In genomic region chr7:117068511-117069155, GRCh38 we compare ENCODE assay signal across 15 cellular contexts.
DNase-seq lines count a peak whose midpoint lies in the region; ATAC-seq, FAIRE-seq and TF ChIP-seq lines count a peak whose summit lies in the region.
"Had no signal": no experiment of that assay in that cellular context is flagged by ENCODE, and none has a peak within 500 bp of the region (broad histone marks: within the 10 kb centered on the region; RNA-seq: fewer than 3 reads in every experiment).

No MANE protein-coding gene starts in this region.

- no peaks in the 10 kb centered on the region for H3K9me3 ChIP-seq in CD4-positive, CD25-positive, alpha-beta regulatory T cell (ENCODE audit: control insufficient read depth in 2 of 2, low read length in 2 of 2)
- no peaks in the 10 kb centered on the region for H3K9me3 ChIP-seq in kidney (ENCODE audit: control insufficient read depth in 1 of 2, low read length in 2 of 2)
- no peaks in the 10 kb centered on the region for H3K9me3 ChIP-seq in hepatocyte (ENCODE audit: low read depth)
- H3K9me3 ChIP-seq: esophagus squamous epithelium, spleen had no signal

- H3K9ac ChIP-seq in kidney (ENCODE audit: low read length in 2 of 2): no peak overlapping the region

- H3K4me3 ChIP-seq in CD4-positive, CD25-positive, alpha-beta regulatory T cell (ENCODE audit: low read depth, low read length): peak overlapping the region; percentile 71
- no peak overlapping the region for H3K4me3 ChIP-seq in Jurkat, Clone E6-1 (ENCODE audit: low read length)
- H3K4me3 ChIP-seq in kidney (ENCODE audit: low read length in 2 of 2): peak overlapping the region; percentile 12 to 34
- no peak overlapping the region for H3K4me3 ChIP-seq in hepatocyte
- H3K4me3 ChIP-seq: esophagus squamous epithelium, spleen had no signal

- H3K4me1 Mint-ChIP-seq in CD4-positive, CD25-positive, alpha-beta regulatory T cell: peaks cover 19 to 28% (median 24%) of the 10 kb centered on the region in 4 donors

- ATAC-seq in CD4-positive, CD25-positive, alpha-beta regulatory T cell (ENCODE audit: low read depth in 2 of 2): peak; percentile 80 to 87

- no peaks in the 10 kb centered on the region for H3K27me3 Mint-ChIP-seq in CD4-positive, CD25-positive, alpha-beta regulatory T cell
- H3K27me3 Mint-ChIP-seq: naive thymus-derived CD8-positive, alpha-beta T cell had no signal

- peaks cover 0 to 1% (median 0%) of the 10 kb centered on the region in 7 donors for H3K9me3 Mint-ChIP-seq in CD4-positive, CD25-positive, alpha-beta regulatory T cell
- H3K9me3 Mint-ChIP-seq: immature natural killer cell; naive thymus-derived CD8-positive, alpha-beta T cell had no signal

- POLR2A ChIA-PET in RWPE1 (lab: Yijun Ruan, JAX; ENCODE audit: low non-redundant PET): no interaction called here
- POLR2A ChIA-PET in HEK293T (lab: Yijun Ruan, JAX): no interaction called here

- peaks cover 4% of the 10 kb centered on the region for H3K4me1 ChIP-seq in CD4-positive, CD25-positive, alpha-beta regulatory T cell (ENCODE audit: control insufficient read depth, insufficient read depth, low read length, poor library complexity, severe bottlenecking)
- peaks cover 7 to 28% of the 10 kb centered on the region in 2 donors for H3K4me1 ChIP-seq in kidney (ENCODE audit: control insufficient read depth in 1 of 2, insufficient read depth in 1 of 2, low read depth in 1 of 2, low read length in 2 of 2)
- H3K4me1 ChIP-seq in hepatocyte (ENCODE audit: insufficient read depth): no peaks in the 10 kb centered on the region

- CTCF ChIA-PET in RWPE1 (lab: Yijun Ruan, JAX) (interaction anchor here (0.6 to 1.1 kb wide), 2 partner anchors 69 to 84 kb away, joined by 3 to 10 read pairs; no protein-coding TSS in a partner anchor), HEK293T (lab: Yijun Ruan, JAX) (no interaction called here)

- peak overlapping the region in 3 of 4 donors; percentile 76 to 85 (median 79) for H3K4me3 Mint-ChIP-seq in CD4-positive, CD25-positive, alpha-beta regulatory T cell
- H3K4me3 Mint-ChIP-seq: immature natural killer cell; naive thymus-derived CD8-positive, alpha-beta T cell had no signal

- intact Hi-C loops in kidney (cut with DNase I): no loop called here

- FAIRE-seq in kidney (lab: Jason Lieb, UNC): no peak

- TF ChIP-seq CTCF in kidney (IDR thresholded peaks at IDR 0.05; ENCODE audit: borderline replicate concordance, extremely low read depth, insufficient read depth) (no peak), RWPE1 (conservative IDR thresholded peaks at IDR 0.05; ENCODE audit: low read depth) (no peak), hepatocyte (IDR thresholded peaks at IDR 0.05; ENCODE audit: poor library complexity) (no peak)

- H3K36me3 Mint-ChIP-seq in CD4-positive, CD25-positive, alpha-beta regulatory T cell: no peaks in the 10 kb centered on the region
- H3K36me3 Mint-ChIP-seq: immature natural killer cell; naive thymus-derived CD8-positive, alpha-beta T cell had no signal

- peak overlapping the region in 2 of 3 donors; percentile 16 to 83 for H3K27ac Mint-ChIP-seq in CD4-positive, CD25-positive, alpha-beta regulatory T cell
- H3K27ac Mint-ChIP-seq: naive thymus-derived CD8-positive, alpha-beta T cell had no signal

- WGBS in hepatocyte (ENCODE audit: low lambda C conversion rate, missing lambda C conversion rate): 93% methylated on average over 5 of the region's 5 CpGs

- no peak overlapping the region for H2AFZ ChIP-seq in hepatocyte

- H3K36me3 ChIP-seq in CD4-positive, CD25-positive, alpha-beta regulatory T cell (ENCODE audit: control insufficient read depth, insufficient read depth, low read length): no peaks in the 10 kb centered on the region
- H3K36me3 ChIP-seq in kidney (ENCODE audit: control insufficient read depth in 1 of 2, insufficient read depth in 2 of 2, low read length in 2 of 2) (no peaks in the 10 kb centered on the region), hepatocyte (replicated peaks; ENCODE audit: insufficient read depth, low read depth) (no peaks in the 10 kb centered on the region)
- H3K36me3 ChIP-seq: esophagus squamous epithelium, spleen had no signal

- H4K20me1 ChIP-seq in hepatocyte (ENCODE audit: insufficient read depth, poor library complexity, severe bottlenecking): peaks cover 2% of the 10 kb centered on the region

- H3K27ac ChIP-seq in CD4-positive, CD25-positive, alpha-beta regulatory T cell (ENCODE audit: insufficient read depth, low read length, poor library complexity, severe bottlenecking): no peak overlapping the region
- peak overlapping the region; percentile 56 to 85 for H3K27ac ChIP-seq in kidney (ENCODE audit: low read depth in 2 of 2, low read length in 2 of 2)
- no peak overlapping the region for H3K27ac ChIP-seq in RWPE1
- H3K27ac ChIP-seq in hepatocyte: no peak overlapping the region
- H3K27ac ChIP-seq: C4-2B, esophagus squamous epithelium, spleen had no signal

- peaks cover 21% of the 10 kb centered on the region for H3K79me2 ChIP-seq in hepatocyte

- DNase-seq in CD4-positive, CD25-positive, alpha-beta regulatory T cell: peak in 2 of 3 donors; percentile 46 to 61
- peak; percentile 39 for DNase-seq in Jurkat, Clone E6-1 (ENCODE audit: low read depth, low spot score)
- DNase-seq in NCI-H510A treated with DMSO at 0.1 percent for 48 hours (lab: John Stamatoyannopoulos, UW) (peak; percentile 73), kidney (no peak), RWPE1 (ENCODE audit: low spot score) (no peak), HEK293T (ENCODE audit: extremely low spot score) (no peak), hepatocyte (ENCODE audit: low spot score) (no peak)
- no peak for DNase-seq in activated CD4-positive, alpha-beta T cell treated with anti-CD3 and anti-CD28 coated beads, Interleukin-2, amount 50 U/mL, for 1 hour
- DNase-seq: activated CD8-positive, alpha-beta memory T cell treated with anti-CD3 and anti-CD28 coated beads, Interleukin-2, amount 50 U/mL, for 4 hours; esophagus squamous epithelium; immature natural killer cell; IMR-90; naive thymus-derived CD8-positive, alpha-beta T cell; spleen had no signal

- no peaks in the 10 kb centered on the region for H3K9me2 ChIP-seq in hepatocyte (replicated peaks; ENCODE audit: insufficient read depth)

- H3K4me2 ChIP-seq in hepatocyte: no peak overlapping the region

- H3K27me3 ChIP-seq in CD4-positive, CD25-positive, alpha-beta regulatory T cell (ENCODE audit: control insufficient read depth, insufficient read depth, low read length): no peaks in the 10 kb centered on the region
- H3K27me3 ChIP-seq in hepatocyte: no peaks in the 10 kb centered on the region
- H3K27me3 ChIP-seq: esophagus squamous epithelium, spleen had no signal

TF ChIP-seq in HEK293T, 16 proteins besides CTCF, POLR2A, EP300 and RAD21:
- TF ChIP-seq NFRKB (IDR thresholded peaks at IDR 0.05) (no peak), TARDBP (IDR thresholded peaks at IDR 0.05) (no peak), ELF4 (IDR thresholded peaks at IDR 0.05) (no peak), FOXA1 (IDR thresholded peaks at IDR 0.05) (no peak), L3MBTL2 (conservative IDR thresholded peaks at IDR 0.05) (no peak), CTBP1 (IDR thresholded peaks at IDR 0.05; ENCODE audit: borderline replicate concordance) (no peak), SP1 (IDR thresholded peaks at IDR 0.05) (no peak), FOXM1 (IDR thresholded peaks at IDR 0.05; ENCODE audit: borderline replicate concordance) (no peak), HDGF (IDR thresholded peaks at IDR 0.05; ENCODE audit: borderline replicate concordance) (no peak), SUZ12 (IDR thresholded peaks at IDR 0.05) (no peak), ZNF384 (IDR thresholded peaks at IDR 0.05) (no peak), ARNT (IDR thresholded peaks at IDR 0.05) (no peak), PKNOX1 (IDR thresholded peaks at IDR 0.05) (no peak), LEF1 (IDR thresholded peaks at IDR 0.05; ENCODE audit: borderline replicate concordance) (no peak), BHLHE40 (IDR thresholded peaks at IDR 0.05; ENCODE audit: borderline replicate concordance) (no peak), FOXK2 (IDR thresholded peaks at IDR 0.05) (no peak)

Comparison
In these comparisons a context has a peak if more than half of its experiments do, and no peak if none do; other contexts are left out.
1. DNase-seq: peak in CD4-positive, CD25-positive, alpha-beta regulatory T cell (2 of 3), Jurkat, Clone E6-1 (single experiment) and NCI-H510A treated with DMSO at 0.1 percent for 48 hours (single experiment); none in kidney (single experiment), RWPE1 (single experiment), activated CD4-positive, alpha-beta T cell treated with anti-CD3 and anti-CD28 coated beads, Interleukin-2, amount 50 U/mL, for 1 hour (single experiment), HEK293T (single experiment) and hepatocyte (single experiment).
2. H3K27ac ChIP-seq: peak in kidney (2 of 2); none in CD4-positive, CD25-positive, alpha-beta regulatory T cell (single experiment), RWPE1 (single experiment) and hepatocyte (single experiment).
3. H3K4me3 ChIP-seq: peak in CD4-positive, CD25-positive, alpha-beta regulatory T cell (single experiment) and kidney (2 of 2); none in Jurkat, Clone E6-1 (single experiment) and hepatocyte (single experiment).